28 cellular contexts compared by ENCODE assay signal in the genomic region with DNA sequence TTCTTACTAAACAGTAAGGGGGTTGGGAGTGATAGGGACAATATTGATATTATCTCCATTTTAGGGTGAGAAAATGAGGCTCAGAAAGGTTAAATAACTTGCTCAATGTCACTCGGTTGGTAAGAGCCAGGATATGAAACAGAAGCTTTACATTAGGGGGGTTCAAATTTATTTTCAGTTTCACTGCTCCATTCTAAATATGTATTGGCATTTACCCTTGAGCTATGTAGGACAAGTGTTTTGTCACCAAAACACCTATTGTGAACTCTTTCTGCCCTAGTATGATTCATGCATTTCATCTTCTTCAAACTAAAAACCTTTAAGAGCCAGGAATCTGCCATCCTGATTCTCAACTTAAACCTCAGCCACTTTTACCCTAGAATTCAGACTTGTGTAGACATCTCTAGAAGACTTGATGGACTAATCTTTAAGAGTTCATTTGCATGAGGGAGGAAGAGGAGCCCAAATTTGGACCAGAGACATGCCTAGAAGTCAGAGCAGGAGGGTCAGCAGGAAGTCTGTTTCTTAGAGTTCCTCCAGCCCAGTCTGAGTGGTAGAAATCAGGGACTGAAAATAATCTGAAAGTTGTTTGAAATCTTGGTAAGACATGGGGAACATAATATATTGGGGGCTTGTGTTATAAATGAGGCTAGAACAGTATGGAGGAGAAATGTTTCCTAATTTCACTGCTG.
"Had no signal": no experiment of that assay in that cellular context is flagged by ENCODE, and none has a peak within 500 bp of the region (broad histone marks: within the 10 kb centered on the region; RNA-seq: fewer than 3 reads in every experiment).

No MANE protein-coding gene starts in this region.

- H3K4me3 ChIP-seq: SJCRH30, SK-N-MC had no signal

- FAIRE-seq: colon had no signal

- H3K9me3 ChIP-seq: SJCRH30 had no signal

- H3K36me3 ChIP-seq: brain microvascular endothelial cell, SJCRH30, WERI-Rb-1 had no signal

- H3K27me3 ChIP-seq: brain microvascular endothelial cell, SJCRH30 had no signal

- H3K27ac ChIP-seq: brain microvascular endothelial cell, SJCRH30, SK-N-MC, WERI-Rb-1 had no signal

- ATAC-seq: activated CD8-positive, alpha-beta memory T cell treated with anti-CD3 and anti-CD28 coated beads, Interleukin-2, amount 10 ng/mL, durations not matched to agents 7 days and 5 days; activated naive CD8-positive, alpha-beta T cell treated with anti-CD3 and anti-CD28 coated beads, Interleukin-2, amount 50 U/mL, for 24 hours had no signal

- DNase-seq: activated CD4-positive, alpha-beta memory T cell treated with anti-CD3 and anti-CD28 coated beads, Interleukin-2, amount 10 ng/mL, durations not matched to agents 7 days and 5 days; activated CD4-positive, alpha-beta T cell treated with anti-CD3 and anti-CD28 coated beads for 1 hour; activated CD4-positive, alpha-beta T cell treated with anti-CD3 and anti-CD28 coated beads for 48 hours; activated CD4-positive, CD25-positive, alpha-beta regulatory T cell; activated CD8-positive, alpha-beta memory T cell treated with anti-CD3 and anti-CD28 coated beads for 24 hours; activated CD8-positive, alpha-beta memory T cell treated with anti-CD3 and anti-CD28 coated beads, Interleukin-2, amount 10 ng/mL, durations not matched to agents 7 days and 5 days; activated CD8-positive, alpha-beta memory T cell treated with anti-CD3 and anti-CD28 coated beads, Interleukin-2, amount 50 U/mL, for 48 hours; activated effector memory CD4-positive, alpha-beta T cell treated with Interleukin-2 at 50 U/mL for 16 hours; activated naive CD4-positive, alpha-beta T cell treated with anti-CD3 and anti-CD28 coated beads, Interleukin-2, amount 10 ng/mL, durations not matched to agents 7 days and 5 days; activated naive CD8-positive, alpha-beta T cell treated with anti-CD3 and anti-CD28 coated beads, Interleukin-2, amount 50 U/mL, for 24 hours; activated T-cell treated with anti-CD3 and anti-CD28 coated beads, Interleukin-2, amount 50 U/mL, for 48 hours; anterior cingulate cortex; brain microvascular endothelial cell; central memory CD4-positive, alpha-beta T cell; NCI-H1105; NCI-H1417 treated with DMSO at 0.1 percent for 48 hours; NCI-H187 treated with DMSO at 0.1 percent for 48 hours; NCI-H2081; NCI-H226; NCI-H446 treated with DMSO at 0.1 percent for 48 hours; NCI-H748 treated with DMSO at 0.1 percent for 48 hours; OCI-M1; SHP77; SJCRH30; T1000; WERI-Rb-1 had no signal

- H3K4me1 ChIP-seq: SJCRH30 had no signal
